In the genomic region with DNA sequence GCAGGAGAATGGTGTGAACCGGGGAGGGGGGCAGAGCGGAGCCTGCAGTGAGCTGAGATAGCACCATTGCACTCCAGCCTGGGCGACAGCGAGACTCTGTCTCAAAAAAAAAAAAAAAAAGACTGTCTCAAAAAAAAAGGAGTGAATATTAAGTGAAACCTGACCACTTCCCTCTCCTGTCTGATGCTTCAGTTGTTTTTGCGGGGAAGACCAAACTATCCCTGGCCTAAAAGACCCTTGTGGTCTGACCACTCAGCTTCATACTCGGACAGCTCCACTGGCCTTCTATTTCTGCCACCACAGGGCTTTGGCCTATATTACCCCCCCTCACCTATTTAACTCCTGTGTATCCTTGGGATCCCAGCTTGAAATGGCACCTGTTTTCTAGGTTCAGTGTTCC, we compare ENCODE assay signal across 1 cellular context.
TF ChIP-seq lines count a peak whose summit lies in the region.

No MANE protein-coding gene starts in this region.

TF ChIP-seq in GM23338, 12 proteins besides CTCF, POLR2A, EP300 and RAD21 (continued from another document):
- no peak for TF ChIP-seq ZNF462 (CRISPR knock-in tag; IDR thresholded peaks at IDR 0.05)
- TF ChIP-seq CREB1 (CRISPR knock-in tag; IDR thresholded peaks at IDR 0.05; ENCODE audit: low read depth) = no peak
- no peak for TF ChIP-seq ZNF331 (CRISPR knock-in tag; IDR thresholded peaks at IDR 0.05; ENCODE audit: low read depth)
- no peak for TF ChIP-seq POLR2AphosphoS5 (IDR thresholded peaks at IDR 0.05; ENCODE audit: low read depth)
- TF ChIP-seq EZH2phosphoT487 (IDR thresholded peaks at IDR 0.05; ENCODE audit: unreplicated experiment) = no peak
- TF ChIP-seq JUNB (IDR thresholded peaks at IDR 0.05; ENCODE audit: unreplicated experiment) = no peak
- no peak for TF ChIP-seq ZNF114 (CRISPR knock-in tag; IDR thresholded peaks at IDR 0.05)
- no peak for TF ChIP-seq EZH2 (IDR thresholded peaks at IDR 0.05; ENCODE audit: low read depth, unreplicated experiment)
- no peak for TF ChIP-seq STAT1 (IDR thresholded peaks at IDR 0.05; ENCODE audit: unreplicated experiment)
- TF ChIP-seq ETS1 (IDR thresholded peaks at IDR 0.05) = no peak
